11 cellular contexts compared by ENCODE assay signal in genomic region chr12:9068600-9068999, GRCh38. TPM values are rescaled to one million over a fixed set of nuclear protein-coding genes. Genes with fewer than 3 reads are reported as not detected.
"Had no signal": no experiment of that assay in that cellular context is flagged by ENCODE, and none has a peak within 500 bp of the region (broad histone marks: within the 10 kb centered on the region; RNA-seq: fewer than 3 reads in every experiment).

No MANE protein-coding gene starts in this region.

- DNase-seq: GM23248, GOT3, H7, H9, HCEC 1CT, HFFc6 had no signal

- H2AFZ ChIP-seq: GM23248, GM23338 had no signal

- H3K27ac Mint-ChIP-seq: GM23338, H9, HFFc6 had no signal

- H3K4me3 ChIP-seq: GM23248, GM23338, HAP-1 had no signal

- H3K9ac ChIP-seq: GM23248 had no signal

- H3K4me3 Mint-ChIP-seq: GM23338, H9, HFFc6 had no signal

- ATAC-seq: GM23338, HCT116 had no signal

- FAIRE-seq: H1, H54 had no signal

- H3K27ac ChIP-seq: GM23248 had no signal

- H3K9me3 Mint-ChIP-seq: H9 had no signal

- H3K4me2 ChIP-seq: GM23338 had no signal

- H3K36me3 ChIP-seq: HAP-1 had no signal

- H3K9me3 ChIP-seq: HAP-1 had no signal

RNA-seq across cellular contexts. Expression of gene A2M, which starts 47.1 kb away (rescaled TPM):
- total RNA-seq: GM23338, H1, H7 had no signal
